Comparison of ENCODE assay signal across 25 cellular contexts in genomic region chr4:12957108-12957507, GRCh38.
DNase-seq lines count a peak whose midpoint lies in the region; ATAC-seq, FAIRE-seq and TF ChIP-seq lines count a peak whose summit lies in the region.
"Had no signal": no experiment of that assay in that cellular context is flagged by ENCODE, and none has a peak within 500 bp of the region (broad histone marks: within the 10 kb centered on the region; RNA-seq: fewer than 3 reads in every experiment).

No MANE protein-coding gene starts in this region.

- DNase-seq in DMS53 (lab: John Stamatoyannopoulos, UW) (peak; percentile 5), DMS53 treated with DMSO at 0.1 percent for 48 hours (lab: John Stamatoyannopoulos, UW; ENCODE audit: unreplicated experiment) (no peak), hepatocyte (ENCODE audit: low spot score) (no peak), HepG2 (ENCODE audit: low spot score) (peak; percentile 16), right lobe of liver (no peak), NCI-H1930 (lab: John Stamatoyannopoulos, UW) (no peak), NCI-H2029 (lab: John Stamatoyannopoulos, UW) (no peak), medulla oblongata (ENCODE audit: extremely low spot score) (no peak)
- DNase-seq: AML-193; CD4-positive, alpha-beta T cell; CD8-positive, alpha-beta T cell; COR-L47; DMS 273 treated with DMSO at 0.1 percent for 48 hours; DMS153; DMS79; DND-41; EL; GDM1 had no signal

- peaks cover 10% of the 10 kb centered on the region for H3K4me1 ChIP-seq in hepatocyte (ENCODE audit: insufficient read depth)
- H3K4me1 ChIP-seq in HepG2 (ENCODE audit: insufficient read depth, low read length): peaks cover 57% of the 10 kb centered on the region
- H3K4me1 ChIP-seq in right lobe of liver: peaks cover 0 to 19% (median 5%) of the 10 kb centered on the region in 4 donors
- H3K4me1 ChIP-seq: A549; BLaER1 treated with 17β-estradiol and CSF1 and Interleukin-3, amounts not matched to agents 10 nM and 100 nM had no signal

- H3K9me3 ChIP-seq in hepatocyte (ENCODE audit: low read depth) (no peaks in the 10 kb centered on the region), HepG2 (ENCODE audit: low read length) (no peaks in the 10 kb centered on the region), right lobe of liver (no peaks in the 10 kb centered on the region)
- H3K9me3 ChIP-seq: A549; BLaER1 treated with 17β-estradiol and CSF1 and Interleukin-3, amounts not matched to agents 10 nM and 100 nM had no signal

- no peak overlapping the region for H3K4me3 ChIP-seq in hepatocyte
- H3K4me3 ChIP-seq in HepG2 (replicated peaks in 1 of 3; ENCODE audit: insufficient read depth in 1 of 3, low read depth in 2 of 3, low read length in 3 of 3): no peak overlapping the region
- no peak overlapping the region for H3K4me3 ChIP-seq in right lobe of liver
- H3K4me3 ChIP-seq: A549; BLaER1 treated with 17β-estradiol and CSF1 and Interleukin-3, amounts not matched to agents 10 nM and 100 nM; GM12878 had no signal

- no peaks in the 10 kb centered on the region for H3K36me3 ChIP-seq in hepatocyte (replicated peaks; ENCODE audit: insufficient read depth, low read depth)
- H3K36me3 ChIP-seq in HepG2 (replicated peaks in 1 of 2; ENCODE audit: control insufficient read depth in 1 of 2, insufficient read depth in 2 of 2, low read length in 2 of 2): no peaks in the 10 kb centered on the region
- H3K36me3 ChIP-seq in right lobe of liver: no peaks in the 10 kb centered on the region
- H3K36me3 ChIP-seq: BLaER1 treated with 17β-estradiol and CSF1 and Interleukin-3, amounts not matched to agents 10 nM and 100 nM had no signal

- peak overlapping the region; percentile 24 for H3K4me2 ChIP-seq in hepatocyte
- H3K4me2 ChIP-seq in HepG2 (ENCODE audit: low read depth, low read length): 0 out of 2 replicates have a peak overlapping the region, but pooled peaks have one; percentile 10
- H3K4me2 ChIP-seq: A549; BLaER1 treated with 17β-estradiol and CSF1 and Interleukin-3, amounts not matched to agents 10 nM and 100 nM had no signal

- CTCF ChIA-PET in HepG2 (lab: Yijun Ruan, JAX; ENCODE audit: low intra/inter-chr PET ratio, low total read pairs): no interaction called here

- H3K9ac ChIP-seq in HepG2 (ENCODE audit: insufficient read depth, low read depth, low read length): no peak overlapping the region
- H3K9ac ChIP-seq: BLaER1 treated with 17β-estradiol and CSF1 and Interleukin-3, amounts not matched to agents 10 nM and 100 nM had no signal

- ATAC-seq in HepG2: peak; percentile 70
- peak; percentile 41 to 87 (median 74) for ATAC-seq in right lobe of liver
- ATAC-seq: A549; CD8-positive, alpha-beta T cell; GM12878 had no signal

- TF ChIP-seq RAD21 in HepG2 (CRISPR knock-in tag; IDR thresholded peaks at IDR 0.05): no peak

- H4K20me1 ChIP-seq in hepatocyte (ENCODE audit: insufficient read depth, poor library complexity, severe bottlenecking): no peaks in the 10 kb centered on the region
- no peaks in the 10 kb centered on the region for H4K20me1 ChIP-seq in HepG2 (ENCODE audit: insufficient read depth, low read length)
- H4K20me1 ChIP-seq: BLaER1 treated with 17β-estradiol and CSF1 and Interleukin-3, amounts not matched to agents 10 nM and 100 nM had no signal

- H3K9me2 ChIP-seq in hepatocyte (replicated peaks; ENCODE audit: insufficient read depth): no peaks in the 10 kb centered on the region

- TF ChIP-seq CTCF in hepatocyte (IDR thresholded peaks at IDR 0.05; ENCODE audit: poor library complexity): no peak
- TF ChIP-seq CTCF in HepG2 (CRISPR knock-in tag; IDR thresholded peaks at IDR 0.05): no peak
- TF ChIP-seq CTCF in right lobe of liver (IDR thresholded peaks at IDR 0.05): no peak

- no peak overlapping the region for H2AFZ ChIP-seq in hepatocyte
- no peak overlapping the region for H2AFZ ChIP-seq in HepG2 (ENCODE audit: low read length)

- 60% methylated on average over 3 of the region's 3 CpGs for WGBS in hepatocyte (ENCODE audit: low lambda C conversion rate, missing lambda C conversion rate)
- WGBS in HepG2 (ENCODE audit: low lambda C conversion rate): 62% methylated on average over 3 of the region's 3 CpGs
- WGBS in right lobe of liver (ENCODE audit: insufficient coverage, low coverage, low lambda C conversion rate, missing lambda C conversion rate): 39% methylated on average over 3 of the region's 3 CpGs

- H3K27ac ChIP-seq in hepatocyte: no peak overlapping the region
- no peak overlapping the region for H3K27ac ChIP-seq in HepG2 (ENCODE audit: extremely low read length, insufficient read depth, low read length)
- H3K27ac ChIP-seq in right lobe of liver: no peak overlapping the region
- H3K27ac ChIP-seq: 22Rv1; A549; BLaER1 treated with 17β-estradiol and CSF1 and Interleukin-3, amounts not matched to agents 10 nM and 100 nM; C4-2B had no signal

- H3K27me3 ChIP-seq in hepatocyte (no peaks in the 10 kb centered on the region), HepG2 (ENCODE audit: control insufficient read depth in 1 of 2, insufficient read depth in 2 of 2, low read length in 2 of 2) (no peaks in the 10 kb centered on the region; a peak in 1 of 5 replicates), right lobe of liver (no peaks in the 10 kb centered on the region)
- H3K27me3 ChIP-seq: BLaER1 treated with 17β-estradiol and CSF1 and Interleukin-3, amounts not matched to agents 10 nM and 100 nM had no signal

- TF ChIP-seq POLR2A in HepG2 (IDR thresholded peaks at IDR 0.05; ENCODE audit: insufficient read depth in 1 of 2, low read depth in 2 of 2, low read length in 2 of 2): no peak
- no peak for TF ChIP-seq POLR2A in right lobe of liver (IDR thresholded peaks at IDR 0.05)

- in situ Hi-C loops in HepG2 (cut with HindIII; ENCODE audit: extremely low pct_ligation_motif_present, low pct_unique_long_range_greater_than_20kb): no loop called here

- BruUV-seq in HepG2 (replicated peaks; lab: Mats Ljungman, UMichigan): no TSS peak

- 0 out of 4 replicates have a peak, but pooled peaks of 1 of the 2 experiments have one; percentile 57 for TF ChIP-seq EP300 in HepG2 (IDR thresholded peaks at IDR 0.05; ENCODE audit: low read depth in 2 of 2, low read length in 2 of 2)
- no peak for TF ChIP-seq EP300 in HepG2 (CRISPR knock-in tag; IDR thresholded peaks at IDR 0.05; ENCODE audit: borderline replicate concordance)

- peak; percentile 23 for FAIRE-seq in HepG2 (lab: Jason Lieb, UNC)
- FAIRE-seq: A549, GM12878, GM12892, GM18507 had no signal

- intact Hi-C loops in HepG2 (cut with micrococcal nuclease; ENCODE audit: unreplicated experiment) (no loop called here), right lobe of liver (cut with DNase I) (no loop called here)

- POLR2A ChIA-PET in HepG2 (lab: Yijun Ruan, JAX): interaction anchor here (1.4 kb wide), 1 partner anchor 32 kb away, joined by 6 read pairs; no protein-coding TSS in a partner anchor

- no peaks in the 10 kb centered on the region for H3K79me2 ChIP-seq in hepatocyte
- no peaks in the 10 kb centered on the region for H3K79me2 ChIP-seq in HepG2 (ENCODE audit: insufficient read depth, low read length)

TF ChIP-seq in HepG2, 621 proteins besides CTCF, POLR2A, EP300 and RAD21 (continues in another document):
- TF ChIP-seq ZBTB42 (CRISPR knock-in tag; IDR thresholded peaks at IDR 0.05) (no peak), TP53 (CRISPR knock-in tag; conservative IDR thresholded peaks at IDR 0.05) (no peak), SNAPC5 (CRISPR knock-in tag; IDR thresholded peaks at IDR 0.05; ENCODE audit: borderline replicate concordance) (no peak), MXD1 (CRISPR knock-in tag; IDR thresholded peaks at IDR 0.05) (no peak), ETV6 (CRISPR knock-in tag; conservative IDR thresholded peaks at IDR 0.05) (no peak), SCMH1 (CRISPR knock-in tag; IDR thresholded peaks at IDR 0.05; ENCODE audit: borderline replicate concordance) (no peak), SIN3B (IDR thresholded peaks at IDR 0.05; ENCODE audit: low read length) (no peak), HMG20A (CRISPR knock-in tag; IDR thresholded peaks at IDR 0.05; ENCODE audit: borderline replicate concordance) (peak; percentile 66; the same call in 1 of the 2 replicates), GMEB1 (CRISPR knock-in tag; IDR thresholded peaks at IDR 0.05; ENCODE audit: borderline replicate concordance) (no peak), ZNF143 (CRISPR knock-in tag; IDR thresholded peaks at IDR 0.05) (no peak), ZNF264 (CRISPR knock-in tag; IDR thresholded peaks at IDR 0.05) (peak; percentile 84; the same call in 1 of the 2 replicates), CREM (IDR thresholded peaks at IDR 0.05) (peak; percentile 25; the same call in 1 of the 2 replicates), CREM (CRISPR knock-in tag; IDR thresholded peaks at IDR 0.05) (no peak), CBX5 (CRISPR knock-in tag; IDR thresholded peaks at IDR 0.05; ENCODE audit: borderline replicate concordance) (no peak), ZNF274 (CRISPR knock-in tag; IDR thresholded peaks at IDR 0.05) (no peak), RXRA (CRISPR knock-in tag; IDR thresholded peaks at IDR 0.05) (no peak), SIN3A (IDR thresholded peaks at IDR 0.05; ENCODE audit: borderline replicate concordance, low read depth, low read length) (no peak), ARHGAP35 (CRISPR knock-in tag; IDR thresholded peaks at IDR 0.05; ENCODE audit: borderline replicate concordance) (no peak), FOXA3 (CRISPR knock-in tag; IDR thresholded peaks at IDR 0.05) (peak; percentile 61), ZNF790 (CRISPR knock-in tag; IDR thresholded peaks at IDR 0.05; ENCODE audit: borderline replicate concordance) (no peak), HIVEP1 (CRISPR knock-in tag; IDR thresholded peaks at IDR 0.05) (no peak)

Comparison
In these comparisons a context has a peak if more than half of its experiments do, and no peak if none do; other contexts are left out.
1. DNase-seq: peak in DMS53 (single experiment) and HepG2 (single experiment); none in DMS53 treated with DMSO at 0.1 percent for 48 hours (single experiment), hepatocyte (single experiment), right lobe of liver (0 of 3), NCI-H1930 (0 of 2), NCI-H2029 (single experiment) and medulla oblongata (single experiment).